Comparison of ENCODE assay signal across 21 cellular contexts in the genomic region with DNA sequence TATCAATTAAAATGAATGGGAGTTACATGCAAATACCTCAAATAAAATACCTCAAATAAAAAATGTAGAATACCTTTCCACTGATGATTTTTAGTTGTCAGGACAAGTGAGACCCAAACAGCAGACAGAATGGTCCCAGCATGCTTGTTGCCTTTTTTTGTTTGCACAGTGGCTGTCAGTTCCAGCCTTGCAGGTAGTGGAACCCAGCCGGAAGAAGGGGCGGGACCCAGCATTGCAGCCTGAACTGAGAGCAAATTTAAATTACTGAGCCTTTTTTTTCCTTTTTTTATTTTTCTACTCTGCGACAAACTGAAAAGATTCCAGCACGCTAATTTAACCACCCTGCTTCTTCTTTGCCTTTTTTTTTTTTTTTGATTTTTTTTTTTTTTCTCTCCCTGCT.
"Had no signal": no experiment of that assay in that cellular context is flagged by ENCODE, and none has a peak within 500 bp of the region (broad histone marks: within the 10 kb centered on the region; RNA-seq: fewer than 3 reads in every experiment).

No MANE protein-coding gene starts in this region.

- DNase-seq: activated B cell treated with CpG ODN at 0.5 μM for 24 hours; activated CD4-positive, alpha-beta memory T cell treated with anti-CD3 and anti-CD28 coated beads for 36 hours; activated CD4-positive, alpha-beta T cell treated with anti-CD3 and anti-CD28 coated beads for 4 hours; activated naive CD8-positive, alpha-beta T cell treated with anti-CD3 and anti-CD28 coated beads for 36 hours; amniotic stem cell; dermis blood vessel endothelial cell; effector memory CD8-positive, alpha-beta T cell; islet precursor cell; midbrain; stimulated activated CD4-positive, alpha-beta T cell treated with anti-CD3 and anti-CD28 coated beads, Interleukin-12 subunit alpha, Interleukin-12 subunit beta, amount 100 ng/mL, for 4 hours; stimulated activated CD4-positive, alpha-beta T cell treated with anti-CD3 and anti-CD28 coated beads, Interleukin-1b, Interleukin-23, amount 100 ng/mL, for 48 hours; stimulated activated CD8-positive, alpha-beta memory T cell treated with anti-CD3 and anti-CD28 coated beads, Interleukin-4, amount 100 ng/mL, for 48 hours; stimulated activated naive CD8-positive, alpha-beta T cell treated with anti-CD3 and anti-CD28 coated beads, Interleukin-15, Interleukin-2, amounts not matched to agents 100 U/mL and 50 U/mL, for 24 hours; substantia nigra had no signal

- H3K4me1 Mint-ChIP-seq: activated B cell treated with CpG ODN at 0.5 μM for 24 hours; activated naive CD8-positive, alpha-beta T cell treated with anti-CD3 and anti-CD28 coated beads for 36 hours; nephron had no signal

- H3K27me3 Mint-ChIP-seq: activated B cell treated with CpG ODN at 0.5 μM for 24 hours; effector memory CD8-positive, alpha-beta T cell; progenitor cell of endocrine pancreas had no signal

- H3K9me3 Mint-ChIP-seq: activated B cell treated with CpG ODN at 0.5 μM for 24 hours; activated CD4-positive, alpha-beta memory T cell treated with anti-CD3 and anti-CD28 coated beads for 36 hours; activated naive CD8-positive, alpha-beta T cell treated with anti-CD3 and anti-CD28 coated beads for 36 hours; nephron had no signal

- H3K4me3 Mint-ChIP-seq: activated B cell treated with CpG ODN at 0.5 μM for 24 hours; activated CD4-positive, alpha-beta memory T cell treated with anti-CD3 and anti-CD28 coated beads for 36 hours; activated naive CD8-positive, alpha-beta T cell treated with anti-CD3 and anti-CD28 coated beads for 36 hours; effector memory CD8-positive, alpha-beta T cell; nephron had no signal

- H3K36me3 Mint-ChIP-seq: activated CD4-positive, alpha-beta memory T cell treated with anti-CD3 and anti-CD28 coated beads for 36 hours; activated naive CD8-positive, alpha-beta T cell treated with anti-CD3 and anti-CD28 coated beads for 36 hours had no signal

- H3K27ac Mint-ChIP-seq: activated B cell treated with CpG ODN at 0.5 μM for 24 hours; activated CD4-positive, alpha-beta memory T cell treated with anti-CD3 and anti-CD28 coated beads for 36 hours; activated naive CD8-positive, alpha-beta T cell treated with anti-CD3 and anti-CD28 coated beads for 36 hours; effector memory CD8-positive, alpha-beta T cell; nephron; progenitor cell of endocrine pancreas had no signal

- H3K4me3 ChIP-seq: body of pancreas, lung, right atrium auricular region, tibial nerve, vagina had no signal

- ATAC-seq: body of pancreas; effector memory CD8-positive, alpha-beta T cell; stimulated activated naive CD8-positive, alpha-beta T cell treated with anti-CD3 and anti-CD28 coated beads, Interleukin-15, Interleukin-2, amounts not matched to agents 100 U/mL and 50 U/mL, for 24 hours had no signal
